Comparison of ENCODE assay signal across 8 cellular contexts in the genomic region with DNA sequence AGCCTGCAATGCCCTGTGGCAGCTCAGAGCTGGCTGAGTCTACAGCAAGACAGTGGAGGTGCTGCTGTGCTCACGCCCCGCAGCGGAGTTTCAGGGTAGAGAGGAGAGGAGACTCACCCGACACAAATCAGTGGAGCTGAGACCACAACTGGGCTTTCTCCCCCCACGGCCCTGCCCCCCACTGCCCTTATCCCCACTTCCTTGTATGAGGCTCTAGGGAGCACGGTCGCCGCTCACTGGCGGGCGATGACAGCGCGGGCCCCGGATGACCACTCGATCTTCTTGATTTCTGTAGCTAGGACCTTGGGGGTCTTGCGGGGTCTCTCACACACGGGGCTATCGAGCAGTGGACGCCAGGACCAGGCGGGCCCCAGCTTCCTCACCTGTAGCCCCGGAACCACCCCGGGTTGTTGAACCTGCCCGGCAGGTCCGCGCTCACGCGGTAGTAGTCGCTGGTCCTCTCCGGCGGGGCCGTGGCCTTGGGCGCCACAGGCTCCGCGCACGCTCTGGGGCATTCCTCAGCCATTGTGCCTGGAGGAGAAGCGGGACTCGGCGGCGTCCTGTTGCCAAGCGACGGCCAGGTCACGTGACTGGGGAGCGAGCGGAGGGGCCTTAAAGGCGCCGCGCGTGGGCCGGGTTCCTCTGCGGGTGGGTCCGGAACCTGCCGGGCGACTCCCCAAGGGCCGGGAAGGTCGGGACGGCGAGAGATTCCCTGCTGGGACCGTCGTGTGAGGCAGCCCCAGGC. TPM values are rescaled to one million over a fixed set of nuclear protein-coding genes. Genes with fewer than 3 reads are reported as not detected.
DNase-seq lines count a peak whose midpoint lies in the region; ATAC-seq and TF ChIP-seq lines count a peak whose summit lies in the region.

No MANE protein-coding gene starts in this region.

- ATAC-seq in HG03097 (IDR thresholded peaks at IDR 0.05; ENCODE audit: low FRiP score, unreplicated experiment): peak; percentile 56
- ATAC-seq in left colon: peak; percentile 84
- no peak for ATAC-seq in HG03565 (IDR thresholded peaks at IDR 0.05; ENCODE audit: unreplicated experiment)

- DNase-seq in NCI-H446 (lab: John Stamatoyannopoulos, UW) (peak; percentile 26 to 77), colonic mucosa (peak; percentile 96), left colon (peak; percentile 94 to 98)
- DNase-seq in activated CD4-positive, alpha-beta T cell treated with anti-CD3 and anti-CD28 coated beads for 48 hours: peak; percentile 89
- peak; percentile 67 to 85 for DNase-seq in stimulated activated CD4-positive, alpha-beta T cell treated with anti-CD3 and anti-CD28 coated beads, Interleukin-15, amount 100 ng/mL, for 48 hours (ENCODE audit: low read depth in 2 of 2)

- no peak for TF ChIP-seq CTCF in colonic mucosa (IDR thresholded peaks at IDR 0.05)

- no peaks in the 10 kb centered on the region for H3K36me3 ChIP-seq in colonic mucosa

- H3K9me3 ChIP-seq in colonic mucosa: no peaks in the 10 kb centered on the region

- H3K27ac ChIP-seq in colonic mucosa: peak overlapping the region; percentile 51

- peaks cover 13% of the 10 kb centered on the region for H3K4me1 ChIP-seq in colonic mucosa

- peak overlapping the region; percentile 72 to 82 for H3K9ac ChIP-seq in colonic mucosa (ENCODE audit: low read depth in 2 of 2, low read length in 2 of 2)

- intact Hi-C loops in colonic mucosa (cut with DNase I): no loop called here
- intact Hi-C loops in left colon (cut with DNase I, micrococcal nuclease): no loop called here

- H3K27me3 ChIP-seq in colonic mucosa: no peaks in the 10 kb centered on the region

- H3K4me3 ChIP-seq in GM08714 (ENCODE audit: low read length): peak overlapping the region; percentile 87
- H3K4me3 ChIP-seq in colonic mucosa: peak overlapping the region; percentile 92

RNA-seq across cellular contexts. Expression of a gene that starts 1.0 kb away (rescaled TPM):
- total RNA-seq in colonic mucosa (10 to 100 TPM; 35.9 to 61.1 TPM), left colon (10 to 100 TPM; 25.4 to 35.3 TPM)

RNA-seq across cellular contexts. Expression of a gene that starts 19.9 kb away (rescaled TPM):
- 10 to 100 TPM; 18.9 to 19.7 TPM for total RNA-seq in colonic mucosa
- total RNA-seq in left colon: 10 to 100 TPM; 20.4 to 26.3 TPM

RNA-seq across cellular contexts. Expression of a gene that starts 21.7 kb away (rescaled TPM):
- total RNA-seq in colonic mucosa (not detected), left colon (not detected)

RNA-seq across cellular contexts. Expression of a gene that starts 46.4 kb away (rescaled TPM):
- total RNA-seq in colonic mucosa (not detected), left colon (not detected)
